Comparison of ENCODE assay signal across 1 cellular context in genomic region chr2:127105656-127106456, GRCh38.
A peak's percentile ranks its signal among the peaks of the same experiment; 100 is the strongest.
TF ChIP-seq lines count a peak whose summit lies in the region.

No MANE protein-coding gene starts in this region.

TF ChIP-seq in HepG2, 621 proteins besides CTCF, POLR2A, EP300 and RAD21 (continued from another document):
- TF ChIP-seq ZNF839 (CRISPR knock-in tag; IDR thresholded peaks at IDR 0.05; ENCODE audit: borderline replicate concordance) (0 out of 2 replicates have a peak, but pooled peaks have one; percentile 2), ISL2 (CRISPR knock-in tag; IDR thresholded peaks at IDR 0.05) (no peak), ZBTB49 (CRISPR knock-in tag; IDR thresholded peaks at IDR 0.05; ENCODE audit: borderline replicate concordance) (no peak), ARNT2 (CRISPR knock-in tag; IDR thresholded peaks at IDR 0.05; ENCODE audit: low read depth) (no peak), MYNN (CRISPR knock-in tag; IDR thresholded peaks at IDR 0.05; ENCODE audit: low read depth) (no peak), ZNF337 (CRISPR knock-in tag; IDR thresholded peaks at IDR 0.05; ENCODE audit: borderline replicate concordance, low read depth) (no peak), NAIF1 (CRISPR knock-in tag; IDR thresholded peaks at IDR 0.05; ENCODE audit: borderline replicate concordance) (no peak)
- TF ChIP-seq, protein P1, sequence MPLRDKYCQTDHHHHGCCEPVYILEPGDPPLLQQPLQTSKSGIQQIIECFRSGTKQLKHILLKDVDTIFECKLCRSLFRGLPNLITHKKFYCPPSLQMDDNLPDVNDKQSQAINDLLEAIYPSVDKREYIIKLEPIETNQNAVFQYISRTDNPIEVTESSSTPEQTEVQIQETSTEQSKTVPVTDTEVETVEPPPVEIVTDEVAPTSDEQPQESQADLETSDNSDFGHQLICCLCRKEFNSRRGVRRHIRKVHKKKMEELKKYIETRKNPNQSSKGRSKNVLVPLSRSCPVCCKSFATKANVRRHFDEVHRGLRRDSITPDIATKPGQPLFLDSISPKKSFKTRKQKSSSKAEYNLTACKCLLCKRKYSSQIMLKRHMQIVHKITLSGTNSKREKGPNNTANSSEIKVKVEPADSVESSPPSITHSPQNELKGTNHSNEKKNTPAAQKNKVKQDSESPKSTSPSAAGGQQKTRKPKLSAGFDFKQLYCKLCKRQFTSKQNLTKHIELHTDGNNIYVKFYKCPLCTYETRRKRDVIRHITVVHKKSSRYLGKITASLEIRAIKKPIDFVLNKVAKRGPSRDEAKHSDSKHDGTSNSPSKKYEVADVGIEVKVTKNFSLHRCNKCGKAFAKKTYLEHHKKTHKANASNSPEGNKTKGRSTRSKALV (CRISPR knock-in tag; IDR thresholded peaks at IDR 0.05): peak; percentile 4; the same call in 1 of the 2 replicates
